ENCODE assay signal across 1 cellular context in genomic region chr22:23849009-23850006, GRCh38.
TF ChIP-seq lines count a peak whose summit lies in the region.

No MANE protein-coding gene starts in this region.

TF ChIP-seq in HEK293, 187 proteins besides CTCF, POLR2A, EP300 and RAD21 (continued from another document):
- TF ChIP-seq, protein P1, sequence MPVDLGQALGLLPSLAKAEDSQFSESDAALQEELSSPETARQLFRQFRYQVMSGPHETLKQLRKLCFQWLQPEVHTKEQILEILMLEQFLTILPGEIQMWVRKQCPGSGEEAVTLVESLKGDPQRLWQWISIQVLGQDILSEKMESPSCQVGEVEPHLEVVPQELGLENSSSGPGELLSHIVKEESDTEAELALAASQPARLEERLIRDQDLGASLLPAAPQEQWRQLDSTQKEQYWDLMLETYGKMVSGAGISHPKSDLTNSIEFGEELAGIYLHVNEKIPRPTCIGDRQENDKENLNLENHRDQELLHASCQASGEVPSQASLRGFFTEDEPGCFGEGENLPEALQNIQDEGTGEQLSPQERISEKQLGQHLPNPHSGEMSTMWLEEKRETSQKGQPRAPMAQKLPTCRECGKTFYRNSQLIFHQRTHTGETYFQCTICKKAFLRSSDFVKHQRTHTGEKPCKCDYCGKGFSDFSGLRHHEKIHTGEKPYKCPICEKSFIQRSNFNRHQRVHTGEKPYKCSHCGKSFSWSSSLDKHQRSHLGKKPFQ (tag by site-specific recombination; IDR thresholded peaks at IDR 0.05) = no peak
- no peak for TF ChIP-seq ZNF324 (tag by site-specific recombination; IDR thresholded peaks at IDR 0.05)
